ENCODE assay signal across 24 cellular contexts in genomic region chr14:65972346-65972745, GRCh38.
"Had no signal": no experiment of that assay in that cellular context is flagged by ENCODE, and none has a peak within 500 bp of the region (broad histone marks: within the 10 kb centered on the region; RNA-seq: fewer than 3 reads in every experiment).

No MANE protein-coding gene starts in this region.

- DNase-seq: activated CD4-positive, alpha-beta T cell treated with anti-CD3 and anti-CD28 coated beads, Interleukin-2, amount 50 U/mL, for 1 hour; activated CD8-positive, alpha-beta memory T cell treated with anti-CD3 and anti-CD28 coated beads for 24 hours; activated CD8-positive, alpha-beta memory T cell treated with anti-CD3 and anti-CD28 coated beads, Interleukin-2, amount 50 U/mL, for 48 hours; activated effector memory CD4-positive, alpha-beta T cell treated with anti-CD3 and anti-CD28 coated beads, Interleukin-2, amount 50 U/mL, for 16 hours; activated naive CD4-positive, alpha-beta T cell treated with anti-CD3 and anti-CD28 coated beads, Interleukin-2, amount 50 U/mL, for 16 hours; activated T-cell treated with anti-CD3 and anti-CD28 coated beads, Interleukin-2, amount 50 U/mL, for 72 hours; adrenal gland; caudate nucleus; left cardiac atrium; mesendoderm; naive thymus-derived CD8-positive, alpha-beta T cell; pancreas; right lobe of liver; spleen; stimulated activated CD4-positive, alpha-beta T cell treated with anti-CD3 and anti-CD28 coated beads, Interleukin-4, amount 100 ng/mL, for 4 hours; T-helper 1 cell; T1000; testis had no signal

- FAIRE-seq: colon, islet of Langerhans, pancreas had no signal

- H3K4me1 Mint-ChIP-seq: stimulated activated memory B cell treated with anti-CD40 and anti-IgM and Interleukin-4, amounts not matched to agents 10 μg/mL and 1 μg/mL and 100 μg/mL, for 72 hours had no signal

- H3K27me3 ChIP-seq: adrenal gland, neutrophil, pancreas, right lobe of liver, spleen, testis had no signal

- H3K4me3 ChIP-seq: adrenal gland, pancreas, right lobe of liver, spleen, testis had no signal

- H3K9me3 Mint-ChIP-seq: activated T-cell treated with anti-CD3 and anti-CD28 coated beads, Interleukin-2, amount 50 U/mL, for 72 hours; stimulated activated memory B cell treated with anti-CD40 and anti-IgM and Interleukin-4, amounts not matched to agents 10 μg/mL and 1 μg/mL and 100 μg/mL, for 72 hours had no signal

- H3K27ac Mint-ChIP-seq: activated T-cell treated with anti-CD3 and anti-CD28 coated beads, Interleukin-2, amount 50 U/mL, for 72 hours; naive thymus-derived CD8-positive, alpha-beta T cell; stimulated activated memory B cell treated with anti-CD40 and anti-IgM and Interleukin-4, amounts not matched to agents 10 μg/mL and 1 μg/mL and 100 μg/mL, for 72 hours; type B pancreatic cell had no signal

- H3K36me3 Mint-ChIP-seq: naive thymus-derived CD8-positive, alpha-beta T cell; stimulated activated memory B cell treated with anti-CD40 and anti-IgM and Interleukin-4, amounts not matched to agents 10 μg/mL and 1 μg/mL and 100 μg/mL, for 72 hours; type B pancreatic cell had no signal

- H3K36me3 ChIP-seq: adrenal gland, neutrophil, pancreas, right lobe of liver, spleen had no signal

- H3K27ac ChIP-seq: adrenal gland, neutrophil, pancreas, right lobe of liver, spleen, testis had no signal

- H3K4me3 Mint-ChIP-seq: activated T-cell treated with anti-CD3 and anti-CD28 coated beads, Interleukin-2, amount 50 U/mL, for 72 hours; naive thymus-derived CD8-positive, alpha-beta T cell; stimulated activated memory B cell treated with anti-CD40 and anti-IgM and Interleukin-4, amounts not matched to agents 10 μg/mL and 1 μg/mL and 100 μg/mL, for 72 hours; type B pancreatic cell had no signal

- H3K9me3 ChIP-seq: adrenal gland, neutrophil, pancreas, right lobe of liver, spleen, testis had no signal

- H3K4me1 ChIP-seq: adrenal gland, pancreas, right lobe of liver, testis had no signal

- ATAC-seq: activated CD4-positive, CD25-positive, alpha-beta regulatory T cell treated with anti-CD3 and anti-CD28 coated beads, Interleukin-2, amount 50 U/mL, for 24 hours; activated T-cell treated with anti-CD3 and anti-CD28 coated beads, Interleukin-2, amount 50 U/mL, for 72 hours; left cardiac atrium; naive thymus-derived CD8-positive, alpha-beta T cell; pancreas; right lobe of liver; stimulated activated memory B cell treated with anti-CD40 and anti-IgM and Interleukin-4, amounts not matched to agents 10 μg/mL and 1 μg/mL and 100 μg/mL, for 72 hours had no signal
